Comparison of ENCODE assay signal across 9 cellular contexts in genomic region chr4:153643406-153644016, GRCh38. TPM values are rescaled to one million over a fixed set of nuclear protein-coding genes. Genes with fewer than 3 reads are reported as not detected.
DNase-seq lines count a peak whose midpoint lies in the region; ATAC-seq and TF ChIP-seq lines count a peak whose summit lies in the region.
"Had no signal": no experiment of that assay in that cellular context is flagged by ENCODE, and none has a peak within 500 bp of the region (broad histone marks: within the 10 kb centered on the region; RNA-seq: fewer than 3 reads in every experiment).

No MANE protein-coding gene starts in this region.

- no peak overlapping the region for H3K9ac ChIP-seq in parathyroid adenoma

- H3K27ac ChIP-seq in heart left ventricle (no peak overlapping the region), right atrium auricular region (no peak overlapping the region), parathyroid adenoma (no peak overlapping the region), caudate nucleus (ENCODE audit: low read depth, low read length) (no peak overlapping the region)

- intact Hi-C loops in heart left ventricle (cut with DNase I), result loop anchor here in 3 of 10 donors (5.0 to 10.0 kb wide), 3 partner anchors 299 to 501 kb away; partner anchors contain the start of gene MND1 (in 3 of the 3)

- no peaks in the 10 kb centered on the region for H3K79me2 ChIP-seq in parathyroid adenoma

- H3K9me3 ChIP-seq in heart left ventricle (peaks cover 0 to 12% (median 3%) of the 10 kb centered on the region in 12 donors), right atrium auricular region (peaks cover 0 to 7% of the 10 kb centered on the region in 2 donors), parathyroid adenoma (ENCODE audit: control insufficient read depth, low read length) (no peaks in the 10 kb centered on the region)

- H3K36me3 ChIP-seq in heart left ventricle (no peaks in the 10 kb centered on the region), right atrium auricular region (no peaks in the 10 kb centered on the region), parathyroid adenoma (ENCODE audit: control insufficient read depth, insufficient read depth, low read length) (no peaks in the 10 kb centered on the region)

- TF ChIP-seq POLR2A in heart left ventricle (IDR thresholded peaks at IDR 0.05), result no peak
- no peak for TF ChIP-seq POLR2A in erythroblast (IDR thresholded peaks at IDR 0.05; ENCODE audit: low read length)

- no peak for DNase-seq in heart left ventricle
- DNase-seq in right atrium auricular region (ENCODE audit: low spot score), result no peak
- DNase-seq in HCEC 1CT, result peak; percentile 64
- peak; percentile 65 for DNase-seq in LHCN-M2 (ENCODE audit: low read depth)
- DNase-seq in RKO (ENCODE audit: low spot score), result peak; percentile 89
- DNase-seq in erythroblast (lab: John Stamatoyannopoulos, UW), result peak; percentile 55 to 58
- no peak for DNase-seq in caudate nucleus (lab: John Stamatoyannopoulos, UW)
- DNase-seq: left cardiac atrium had no signal

- no peak overlapping the region for H3K4me2 ChIP-seq in parathyroid adenoma (ENCODE audit: low read length)

- no peak overlapping the region for H2AFZ ChIP-seq in parathyroid adenoma

- peak in 11 of 12 donors; percentile 2 to 54 (median 35) for TF ChIP-seq CTCF in heart left ventricle (IDR thresholded peaks at IDR 0.05)
- TF ChIP-seq CTCF in right atrium auricular region (IDR thresholded peaks at IDR 0.05), result peak in 1 of 2 donors; percentile 47
- peak; percentile 12 for TF ChIP-seq CTCF in parathyroid adenoma (IDR thresholded peaks at IDR 0.05)

- WGBS in heart left ventricle, 4 donors, result 69 to 81% (median 74%) methylated on average over 4 of the region's 4 CpGs

- H3K4me1 ChIP-seq in heart left ventricle, result peaks cover 0 to 41% (median 0%) of the 10 kb centered on the region in 12 donors
- H3K4me1 ChIP-seq in right atrium auricular region, result no peaks in the 10 kb centered on the region
- H3K4me1 ChIP-seq in parathyroid adenoma, result no peaks in the 10 kb centered on the region

- peak in 2 of 4 donors; percentile 57 to 63 for ATAC-seq in heart left ventricle

- H3K27me3 ChIP-seq in heart left ventricle (no peaks in the 10 kb centered on the region), right atrium auricular region (no peaks in the 10 kb centered on the region), parathyroid adenoma (ENCODE audit: control insufficient read depth, insufficient read depth, low read length) (no peaks in the 10 kb centered on the region)

- H3K4me3 ChIP-seq in heart left ventricle (no peak overlapping the region), right atrium auricular region (no peak overlapping the region), parathyroid adenoma (ENCODE audit: low read depth, low read length) (no peak overlapping the region)

RNA-seq across cellular contexts. Expression of gene TLR2, which starts 40.6 kb away (rescaled TPM):
- total RNA-seq in heart left ventricle (10 to 100 TPM in 2 of 9 donors, 1 to 10 TPM in 7; 1.2 to 47.8 (median 5.1) TPM), right atrium auricular region (10 to 100 TPM in 1 of 2 donors, 1 to 10 TPM in 1; 6.4 to 18.8 TPM), LHCN-M2 (2014; rRNA removed) (1.0 and 1.3 TPM in 2 replicates)
- 1 to 10 TPM; 1.6 to 3.2 TPM for polyA plus RNA-seq in heart left ventricle
- polyA plus RNA-seq in LHCN-M2 (2012), result 0.10 TPM

Comparison
In these comparisons a context has a peak if more than half of its experiments do, and no peak if none do; other contexts are left out.
1. DNase-seq: peak in HCEC 1CT (single experiment), LHCN-M2 (single experiment), RKO (single experiment) and erythroblast (2 of 2); none in heart left ventricle (0 of 5), right atrium auricular region (single experiment) and caudate nucleus (0 of 61).